ENCODE assay signal across 22 cellular contexts in genomic region chr4:2617955-2618354, GRCh38.
"Had no signal": no experiment of that assay in that cellular context is flagged by ENCODE, and none has a peak within 500 bp of the region (broad histone marks: within the 10 kb centered on the region; RNA-seq: fewer than 3 reads in every experiment).

No MANE protein-coding gene starts in this region.

- H3K9me3 ChIP-seq: ascending aorta, breast epithelium, mucosa of descending colon, ovary, stomach, testis, upper lobe of left lung had no signal

- H3K27ac Mint-ChIP-seq: activated naive CD4-positive, alpha-beta T cell treated with anti-CD3 and anti-CD28 coated beads, Interleukin-2, amount 50 U/mL, for 24 hours; dendritic cell treated with granulocyte-macrophage colony-stimulating factor and Interleukin-4, amounts not matched to agents 40 ng/mL and 50 ng/mL, for 4 days; stimulated activated effector memory CD8-positive, alpha-beta T cell treated with anti-CD3 and anti-CD28 coated beads, Interleukin-12 subunit alpha, Interleukin-12 subunit beta, amount 100 ng/mL, for 72 hours had no signal

- H3K27me3 ChIP-seq: ascending aorta, breast epithelium, ovary, stomach, testis, upper lobe of left lung had no signal

- H3K27me3 Mint-ChIP-seq: activated naive CD4-positive, alpha-beta T cell treated with anti-CD3 and anti-CD28 coated beads, Interleukin-2, amount 50 U/mL, for 24 hours; dendritic cell treated with granulocyte-macrophage colony-stimulating factor and Interleukin-4, amounts not matched to agents 40 ng/mL and 50 ng/mL, for 4 days; naive B cell had no signal

- ATAC-seq: left lobe of liver; mucosa of descending colon; sciatic nerve; stimulated activated effector memory CD8-positive, alpha-beta T cell treated with anti-CD3 and anti-CD28 coated beads, Interleukin-12 subunit alpha, Interleukin-12 subunit beta, amount 100 ng/mL, for 72 hours had no signal

- H3K4me1 ChIP-seq: breast epithelium had no signal

- H3K9me3 Mint-ChIP-seq: activated naive CD4-positive, alpha-beta T cell treated with anti-CD3 and anti-CD28 coated beads, Interleukin-2, amount 50 U/mL, for 24 hours; dendritic cell treated with granulocyte-macrophage colony-stimulating factor and Interleukin-4, amounts not matched to agents 40 ng/mL and 50 ng/mL, for 4 days; naive B cell; stimulated activated effector memory CD8-positive, alpha-beta T cell treated with anti-CD3 and anti-CD28 coated beads, Interleukin-12 subunit alpha, Interleukin-12 subunit beta, amount 100 ng/mL, for 72 hours had no signal

- FAIRE-seq: frontal cortex, kidney had no signal

- H3K36me3 ChIP-seq: ascending aorta, breast epithelium, ovary, stomach, upper lobe of left lung had no signal

- DNase-seq: activated CD4-positive, alpha-beta T cell treated with anti-CD3 and anti-CD28 coated beads, Interleukin-2, amount 50 U/mL, for 4 hours; activated gamma-delta T cell; hypothalamus; kidney; mucosa of descending colon; naive B cell; stimulated activated CD4-positive, alpha-beta T cell treated with anti-CD3 and anti-CD28 coated beads, Interleukin-4, amount 100 ng/mL, for 24 hours; stomach; T-helper 1 cell; T-helper 9 cell; testis; upper lobe of left lung had no signal

- H3K27ac ChIP-seq: ascending aorta, breast epithelium, ovary, stomach, testis, upper lobe of left lung, VCaP had no signal

- H3K4me3 ChIP-seq: ascending aorta, breast epithelium, mucosa of descending colon, ovary, stomach, testis, upper lobe of left lung had no signal

- H3K36me3 Mint-ChIP-seq: activated naive CD4-positive, alpha-beta T cell treated with anti-CD3 and anti-CD28 coated beads, Interleukin-2, amount 50 U/mL, for 24 hours; naive B cell had no signal

- H3K4me3 Mint-ChIP-seq: activated naive CD4-positive, alpha-beta T cell treated with anti-CD3 and anti-CD28 coated beads, Interleukin-2, amount 50 U/mL, for 24 hours; dendritic cell treated with granulocyte-macrophage colony-stimulating factor and Interleukin-4, amounts not matched to agents 40 ng/mL and 50 ng/mL, for 4 days; naive B cell; stimulated activated effector memory CD8-positive, alpha-beta T cell treated with anti-CD3 and anti-CD28 coated beads, Interleukin-12 subunit alpha, Interleukin-12 subunit beta, amount 100 ng/mL, for 72 hours had no signal
